Comparison of ENCODE assay signal across 29 cellular contexts in genomic region chr11:4684631-4685285, GRCh38. TPM values are rescaled to one million over a fixed set of nuclear protein-coding genes. Genes with fewer than 3 reads are reported as not detected.
"Had no signal": no experiment of that assay in that cellular context is flagged by ENCODE, and none has a peak within 500 bp of the region (broad histone marks: within the 10 kb centered on the region; RNA-seq: fewer than 3 reads in every experiment).

No MANE protein-coding gene starts in this region.

- DNase-seq: activated B cell treated with CpG ODN at 0.5 μM for 24 hours; activated CD4-positive, alpha-beta T cell treated with anti-CD3 and anti-CD28 coated beads, Interleukin-2, amount 50 U/mL, for 1 hour; activated CD8-positive, alpha-beta T cell treated with anti-CD3 and anti-CD28 coated beads for 36 hours; activated gamma-delta T cell treated with Interleukin-2 at 50 U/mL for 16 hours; activated naive CD8-positive, alpha-beta T cell treated with anti-CD3 and anti-CD28 coated beads, Interleukin-2, amount 50 U/mL, for 24 hours; activated T-cell treated with anti-CD3 and anti-CD28 coated beads, Interleukin-2, amount 50 U/mL, for 4 hours; amygdala; caudate nucleus; dermis blood vessel endothelial cell; effector CD4-positive, alpha-beta T cell; foreskin keratinocyte; heart left ventricle; naive B cell; nephron progenitor cell; pancreas; retina; sigmoid colon; small intestine; stimulated activated CD4-positive, alpha-beta T cell treated with anti-CD3 and anti-CD28 coated beads, Interleukin-4, amount 100 ng/mL, for 24 hours; stimulated activated naive CD8-positive, alpha-beta T cell treated with anti-CD3 and anti-CD28 coated beads, Interleukin-15, amount 100 ng/mL, for 72 hours; substantia nigra; thyroid gland; upper lobe of left lung had no signal

RNA-seq across cellular contexts. Expression of gene OR51E2, which starts 12.9 kb away (rescaled TPM):
- total RNA-seq: activated B cell treated with CpG ODN at 0.5 μM for 24 hours; activated CD8-positive, alpha-beta T cell treated with anti-CD3 and anti-CD28 coated beads for 36 hours; activated T-cell treated with anti-CD3 and anti-CD28 coated beads, Interleukin-2, amount 50 U/mL, for 4 hours; activated T-helper 17 cell treated with anti-CD3 and anti-CD28 coated beads, Interleukin-2, amount 50 U/mL, for 72 hours; dermis blood vessel endothelial cell; foreskin keratinocyte; kidney epithelial cell; thyroid gland; upper lobe of left lung had no signal

RNA-seq across cellular contexts. Expression of gene MMP26, which starts 19.8 kb away (rescaled TPM):
- total RNA-seq: activated B cell treated with CpG ODN at 0.5 μM for 24 hours; activated CD8-positive, alpha-beta T cell treated with anti-CD3 and anti-CD28 coated beads for 36 hours; activated T-cell treated with anti-CD3 and anti-CD28 coated beads, Interleukin-2, amount 50 U/mL, for 4 hours; activated T-helper 17 cell treated with anti-CD3 and anti-CD28 coated beads, Interleukin-2, amount 50 U/mL, for 72 hours; dermis blood vessel endothelial cell; esophagus muscularis mucosa; foreskin keratinocyte; heart left ventricle; kidney epithelial cell; lower leg skin; mesothelial cell of epicardium; pancreas; sigmoid colon; thyroid gland; upper lobe of left lung had no signal

RNA-seq across cellular contexts. Expression of gene OR51E1, which starts 41.0 kb away (rescaled TPM):
- total RNA-seq: activated B cell treated with CpG ODN at 0.5 μM for 24 hours; activated CD8-positive, alpha-beta T cell treated with anti-CD3 and anti-CD28 coated beads for 36 hours; activated T-cell treated with anti-CD3 and anti-CD28 coated beads, Interleukin-2, amount 50 U/mL, for 4 hours; activated T-helper 17 cell treated with anti-CD3 and anti-CD28 coated beads, Interleukin-2, amount 50 U/mL, for 72 hours; dermis blood vessel endothelial cell; foreskin keratinocyte; kidney epithelial cell; mesothelial cell of epicardium; upper lobe of left lung had no signal

RNA-seq across cellular contexts. Expression of gene OR51D1, which starts 47.5 kb away (rescaled TPM):
- total RNA-seq: activated B cell treated with CpG ODN at 0.5 μM for 24 hours; activated CD8-positive, alpha-beta T cell treated with anti-CD3 and anti-CD28 coated beads for 36 hours; activated T-cell treated with anti-CD3 and anti-CD28 coated beads, Interleukin-2, amount 50 U/mL, for 4 hours; activated T-helper 17 cell treated with anti-CD3 and anti-CD28 coated beads, Interleukin-2, amount 50 U/mL, for 72 hours; dermis blood vessel endothelial cell; esophagus muscularis mucosa; foreskin keratinocyte; heart left ventricle; kidney epithelial cell; lower leg skin; mesothelial cell of epicardium; pancreas; prostate gland; sigmoid colon; thyroid gland; upper lobe of left lung had no signal
